ENCODE assay signal across 1 cellular context in the genomic region with DNA sequence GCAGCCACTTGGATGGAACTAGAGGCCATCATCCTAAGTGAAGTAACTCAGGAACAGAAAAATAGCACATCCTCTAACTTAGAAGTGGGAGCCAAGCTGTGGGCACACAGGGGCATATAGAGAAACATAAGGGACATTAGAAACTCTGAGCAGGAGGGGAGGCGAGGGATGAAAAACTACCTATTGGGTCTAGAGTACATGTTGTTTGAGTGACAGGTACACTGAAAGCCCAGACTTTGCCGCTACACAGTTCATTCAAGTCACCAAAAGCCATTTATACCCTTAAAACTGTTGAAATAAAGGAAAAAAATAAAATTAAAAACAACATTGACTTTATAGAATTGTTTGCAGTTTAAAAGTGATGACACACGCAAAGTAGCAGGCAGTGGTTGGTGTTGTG.
TF ChIP-seq lines count a peak whose summit lies in the region.

No MANE protein-coding gene starts in this region.

TF ChIP-seq in HepG2, 621 proteins besides CTCF, POLR2A, EP300 and RAD21 (continued from another document):
- TF ChIP-seq MAFK (conservative IDR thresholded peaks at IDR 0.05 in 1 of 2, IDR thresholded peaks at IDR 0.05 in 1 of 2; ENCODE audit: low read length in 2 of 2): peak in 1 of 2 experiments; percentile 28; a peak in 1 of 4 replicates
- TF ChIP-seq ZNF746 (CRISPR knock-in tag; IDR thresholded peaks at IDR 0.05): no peak
- 0 out of 2 replicates have a peak, but pooled peaks have one; percentile 12 for TF ChIP-seq ZFY (CRISPR knock-in tag; IDR thresholded peaks at IDR 0.05)
- no peak for TF ChIP-seq ZNF430 (CRISPR knock-in tag; IDR thresholded peaks at IDR 0.05)
- TF ChIP-seq, protein P1, sequence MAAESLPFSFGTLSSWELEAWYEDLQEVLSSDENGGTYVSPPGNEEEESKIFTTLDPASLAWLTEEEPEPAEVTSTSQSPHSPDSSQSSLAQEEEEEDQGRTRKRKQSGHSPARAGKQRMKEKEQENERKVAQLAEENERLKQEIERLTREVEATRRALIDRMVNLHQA (CRISPR knock-in tag; IDR thresholded peaks at IDR 0.05): no peak
- TF ChIP-seq, protein P2, sequence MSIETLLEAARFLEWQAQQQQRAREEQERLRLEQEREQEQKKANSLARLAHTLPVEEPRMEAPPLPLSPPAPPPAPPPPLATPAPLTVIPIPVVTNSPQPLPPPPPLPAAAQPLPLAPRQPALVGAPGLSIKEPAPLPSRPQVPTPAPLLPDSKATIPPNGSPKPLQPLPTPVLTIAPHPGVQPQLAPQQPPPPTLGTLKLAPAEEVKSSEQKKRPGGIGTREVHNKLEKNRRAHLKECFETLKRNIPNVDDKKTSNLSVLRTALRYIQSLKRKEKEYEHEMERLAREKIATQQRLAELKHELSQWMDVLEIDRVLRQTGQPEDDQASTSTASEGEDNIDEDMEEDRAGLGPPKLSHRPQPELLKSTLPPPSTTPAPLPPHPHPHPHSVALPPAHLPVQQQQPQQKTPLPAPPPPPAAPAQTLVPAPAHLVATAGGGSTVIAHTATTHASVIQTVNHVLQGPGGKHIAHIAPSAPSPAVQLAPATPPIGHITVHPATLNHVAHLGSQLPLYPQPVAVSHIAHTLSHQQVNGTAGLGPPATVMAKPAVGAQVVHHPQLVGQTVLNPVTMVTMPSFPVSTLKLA (IDR thresholded peaks at IDR 0.05): no peak
- TF ChIP-seq ZNF569 (CRISPR knock-in tag; IDR thresholded peaks at IDR 0.05; ENCODE audit: borderline replicate concordance): no peak
- TF ChIP-seq, protein P3, sequence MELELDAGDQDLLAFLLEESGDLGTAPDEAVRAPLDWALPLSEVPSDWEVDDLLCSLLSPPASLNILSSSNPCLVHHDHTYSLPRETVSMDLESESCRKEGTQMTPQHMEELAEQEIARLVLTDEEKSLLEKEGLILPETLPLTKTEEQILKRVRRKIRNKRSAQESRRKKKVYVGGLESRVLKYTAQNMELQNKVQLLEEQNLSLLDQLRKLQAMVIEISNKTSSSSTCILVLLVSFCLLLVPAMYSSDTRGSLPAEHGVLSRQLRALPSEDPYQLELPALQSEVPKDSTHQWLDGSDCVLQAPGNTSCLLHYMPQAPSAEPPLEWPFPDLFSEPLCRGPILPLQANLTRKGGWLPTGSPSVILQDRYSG (CRISPR knock-in tag; IDR thresholded peaks at IDR 0.05): no peak
- TF ChIP-seq, protein P4, sequence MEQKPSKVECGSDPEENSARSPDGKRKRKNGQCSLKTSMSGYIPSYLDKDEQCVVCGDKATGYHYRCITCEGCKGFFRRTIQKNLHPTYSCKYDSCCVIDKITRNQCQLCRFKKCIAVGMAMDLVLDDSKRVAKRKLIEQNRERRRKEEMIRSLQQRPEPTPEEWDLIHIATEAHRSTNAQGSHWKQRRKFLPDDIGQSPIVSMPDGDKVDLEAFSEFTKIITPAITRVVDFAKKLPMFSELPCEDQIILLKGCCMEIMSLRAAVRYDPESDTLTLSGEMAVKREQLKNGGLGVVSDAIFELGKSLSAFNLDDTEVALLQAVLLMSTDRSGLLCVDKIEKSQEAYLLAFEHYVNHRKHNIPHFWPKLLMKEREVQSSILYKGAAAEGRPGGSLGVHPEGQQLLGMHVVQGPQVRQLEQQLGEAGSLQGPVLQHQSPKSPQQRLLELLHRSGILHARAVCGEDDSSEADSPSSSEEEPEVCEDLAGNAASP (CRISPR knock-in tag; IDR thresholded peaks at IDR 0.05; ENCODE audit: borderline replicate concordance): no peak
- no peak for TF ChIP-seq ZBTB20 (CRISPR knock-in tag; IDR thresholded peaks at IDR 0.05; ENCODE audit: borderline replicate concordance, low read depth)
- no peak for TF ChIP-seq SOX13 (IDR thresholded peaks at IDR 0.05)
- no peak for TF ChIP-seq SOX13 (CRISPR knock-in tag; conservative IDR thresholded peaks at IDR 0.05 in 1 of 2, IDR thresholded peaks at IDR 0.05 in 1 of 2)
- 0 out of 2 replicates have a peak, but pooled peaks have one; percentile 4 for TF ChIP-seq ZFP82 (CRISPR knock-in tag; IDR thresholded peaks at IDR 0.05; ENCODE audit: borderline replicate concordance)
- no peak for TF ChIP-seq ZNF235 (CRISPR knock-in tag; IDR thresholded peaks at IDR 0.05; ENCODE audit: borderline replicate concordance)
- TF ChIP-seq ZNF737 (CRISPR knock-in tag; IDR thresholded peaks at IDR 0.05; ENCODE audit: borderline replicate concordance): no peak
- TF ChIP-seq, protein P5, sequence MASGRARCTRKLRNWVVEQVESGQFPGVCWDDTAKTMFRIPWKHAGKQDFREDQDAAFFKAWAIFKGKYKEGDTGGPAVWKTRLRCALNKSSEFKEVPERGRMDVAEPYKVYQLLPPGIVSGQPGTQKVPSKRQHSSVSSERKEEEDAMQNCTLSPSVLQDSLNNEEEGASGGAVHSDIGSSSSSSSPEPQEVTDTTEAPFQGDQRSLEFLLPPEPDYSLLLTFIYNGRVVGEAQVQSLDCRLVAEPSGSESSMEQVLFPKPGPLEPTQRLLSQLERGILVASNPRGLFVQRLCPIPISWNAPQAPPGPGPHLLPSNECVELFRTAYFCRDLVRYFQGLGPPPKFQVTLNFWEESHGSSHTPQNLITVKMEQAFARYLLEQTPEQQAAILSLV (CRISPR knock-in tag; IDR thresholded peaks at IDR 0.05; ENCODE audit: borderline replicate concordance): no peak
- TF ChIP-seq, protein P6, sequence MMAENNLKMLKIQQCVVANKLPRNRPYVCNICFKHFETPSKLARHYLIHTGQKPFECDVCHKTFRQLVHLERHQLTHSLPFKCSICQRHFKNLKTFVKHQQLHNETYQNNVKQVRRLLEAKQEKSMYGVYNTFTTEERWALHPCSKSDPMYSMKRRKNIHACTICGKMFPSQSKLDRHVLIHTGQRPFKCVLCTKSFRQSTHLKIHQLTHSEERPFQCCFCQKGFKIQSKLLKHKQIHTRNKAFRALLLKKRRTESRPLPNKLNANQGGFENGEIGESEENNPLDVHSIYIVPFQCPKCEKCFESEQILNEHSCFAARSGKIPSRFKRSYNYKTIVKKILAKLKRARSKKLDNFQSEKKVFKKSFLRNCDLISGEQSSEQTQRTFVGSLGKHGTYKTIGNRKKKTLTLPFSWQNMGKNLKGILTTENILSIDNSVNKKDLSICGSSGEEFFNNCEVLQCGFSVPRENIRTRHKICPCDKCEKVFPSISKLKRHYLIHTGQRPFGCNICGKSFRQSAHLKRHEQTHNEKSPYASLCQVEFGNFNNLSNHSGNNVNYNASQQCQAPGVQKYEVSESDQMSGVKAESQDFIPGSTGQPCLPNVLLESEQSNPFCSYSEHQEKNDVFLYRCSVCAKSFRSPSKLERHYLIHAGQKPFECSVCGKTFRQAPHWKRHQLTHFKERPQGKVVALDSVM (CRISPR knock-in tag; IDR thresholded peaks at IDR 0.05): no peak
- no peak for TF ChIP-seq TEAD3 (CRISPR knock-in tag; optimal IDR thresholded peaks at IDR 0.05; ENCODE audit: borderline replicate concordance)
- TF ChIP-seq, protein P7, sequence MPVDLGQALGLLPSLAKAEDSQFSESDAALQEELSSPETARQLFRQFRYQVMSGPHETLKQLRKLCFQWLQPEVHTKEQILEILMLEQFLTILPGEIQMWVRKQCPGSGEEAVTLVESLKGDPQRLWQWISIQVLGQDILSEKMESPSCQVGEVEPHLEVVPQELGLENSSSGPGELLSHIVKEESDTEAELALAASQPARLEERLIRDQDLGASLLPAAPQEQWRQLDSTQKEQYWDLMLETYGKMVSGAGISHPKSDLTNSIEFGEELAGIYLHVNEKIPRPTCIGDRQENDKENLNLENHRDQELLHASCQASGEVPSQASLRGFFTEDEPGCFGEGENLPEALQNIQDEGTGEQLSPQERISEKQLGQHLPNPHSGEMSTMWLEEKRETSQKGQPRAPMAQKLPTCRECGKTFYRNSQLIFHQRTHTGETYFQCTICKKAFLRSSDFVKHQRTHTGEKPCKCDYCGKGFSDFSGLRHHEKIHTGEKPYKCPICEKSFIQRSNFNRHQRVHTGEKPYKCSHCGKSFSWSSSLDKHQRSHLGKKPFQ (CRISPR knock-in tag; IDR thresholded peaks at IDR 0.05; ENCODE audit: insufficient replicate concordance): no peak
- TF ChIP-seq, protein P8, sequence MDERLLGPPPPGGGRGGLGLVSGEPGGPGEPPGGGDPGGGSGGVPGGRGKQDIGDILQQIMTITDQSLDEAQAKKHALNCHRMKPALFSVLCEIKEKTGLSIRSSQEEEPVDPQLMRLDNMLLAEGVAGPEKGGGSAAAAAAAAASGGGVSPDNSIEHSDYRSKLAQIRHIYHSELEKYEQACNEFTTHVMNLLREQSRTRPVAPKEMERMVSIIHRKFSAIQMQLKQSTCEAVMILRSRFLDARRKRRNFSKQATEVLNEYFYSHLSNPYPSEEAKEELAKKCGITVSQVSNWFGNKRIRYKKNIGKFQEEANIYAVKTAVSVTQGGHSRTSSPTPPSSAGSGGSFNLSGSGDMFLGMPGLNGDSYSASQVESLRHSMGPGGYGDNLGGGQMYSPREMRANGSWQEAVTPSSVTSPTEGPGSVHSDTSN (CRISPR knock-in tag; IDR thresholded peaks at IDR 0.05): peak; percentile 52; the same call in 1 of the 2 replicates
- TF ChIP-seq PCBP2 (optimal IDR thresholded peaks at IDR 0.05; ENCODE audit: low read depth, low read length, poor library complexity, severe bottlenecking): no peak
- TF ChIP-seq ZC3H4 (CRISPR knock-in tag; IDR thresholded peaks at IDR 0.05; ENCODE audit: borderline replicate concordance): no peak
- TF ChIP-seq, protein P9, sequence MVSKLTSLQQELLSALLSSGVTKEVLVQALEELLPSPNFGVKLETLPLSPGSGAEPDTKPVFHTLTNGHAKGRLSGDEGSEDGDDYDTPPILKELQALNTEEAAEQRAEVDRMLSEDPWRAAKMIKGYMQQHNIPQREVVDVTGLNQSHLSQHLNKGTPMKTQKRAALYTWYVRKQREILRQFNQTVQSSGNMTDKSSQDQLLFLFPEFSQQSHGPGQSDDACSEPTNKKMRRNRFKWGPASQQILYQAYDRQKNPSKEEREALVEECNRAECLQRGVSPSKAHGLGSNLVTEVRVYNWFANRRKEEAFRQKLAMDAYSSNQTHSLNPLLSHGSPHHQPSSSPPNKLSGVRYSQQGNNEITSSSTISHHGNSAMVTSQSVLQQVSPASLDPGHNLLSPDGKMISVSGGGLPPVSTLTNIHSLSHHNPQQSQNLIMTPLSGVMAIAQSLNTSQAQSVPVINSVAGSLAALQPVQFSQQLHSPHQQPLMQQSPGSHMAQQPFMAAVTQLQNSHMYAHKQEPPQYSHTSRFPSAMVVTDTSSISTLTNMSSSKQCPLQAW (CRISPR knock-in tag; IDR thresholded peaks at IDR 0.05): peak; percentile 16; the same call in 1 of the 2 replicates
- no peak for TF ChIP-seq ZFX (CRISPR knock-in tag; IDR thresholded peaks at IDR 0.05; ENCODE audit: low read depth)
- TF ChIP-seq RFX1 (IDR thresholded peaks at IDR 0.05): no peak
- no peak for TF ChIP-seq ERF (CRISPR knock-in tag; IDR thresholded peaks at IDR 0.05)
- no peak for TF ChIP-seq ZSCAN29 (CRISPR knock-in tag; conservative IDR thresholded peaks at IDR 0.05)
- TF ChIP-seq ZNF850 (CRISPR knock-in tag; conservative IDR thresholded peaks at IDR 0.05): peak; percentile 52; the same call in 1 of the 2 replicates
- no peak for TF ChIP-seq PRPF4 (IDR thresholded peaks at IDR 0.05; ENCODE audit: low read depth, low read length, poor library complexity, severe bottlenecking)
